Comparison of ENCODE assay signal across 20 cellular contexts in the genomic region with DNA sequence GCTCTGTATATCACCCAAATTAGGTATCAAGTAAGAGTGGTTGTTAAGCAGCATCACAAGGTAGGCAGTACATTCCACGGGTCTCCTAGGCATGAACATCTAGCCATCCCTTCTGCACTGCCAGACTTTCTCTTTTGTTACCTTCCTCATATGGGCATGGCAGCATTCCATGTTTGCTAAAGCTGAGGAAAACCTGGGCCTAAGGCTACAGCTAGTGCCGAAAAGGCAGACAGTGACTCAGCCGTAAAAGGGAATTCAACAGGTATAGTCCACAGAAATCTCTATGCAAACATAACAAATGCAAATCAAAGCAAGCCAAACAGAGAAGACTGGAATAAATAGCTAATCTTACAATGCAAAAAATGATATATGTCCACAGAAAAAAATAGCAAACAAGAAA.
"Had no signal": no experiment of that assay in that cellular context is flagged by ENCODE, and none has a peak within 500 bp of the region (broad histone marks: within the 10 kb centered on the region; RNA-seq: fewer than 3 reads in every experiment).

No MANE protein-coding gene starts in this region.

- H3K4me3 ChIP-seq: pancreas, psoas muscle had no signal

- H3K36me3 ChIP-seq: pancreas had no signal

- H3K9me3 ChIP-seq: pancreas, psoas muscle had no signal

- ATAC-seq: activated T-cell treated with anti-CD3 and anti-CD28 coated beads, Interleukin-2, amount 50 U/mL, for 4 hours; esophagus mucosa; left cardiac atrium; pancreas; psoas muscle; right cardiac atrium; stimulated activated naive CD8-positive, alpha-beta T cell treated with anti-CD3 and anti-CD28 coated beads, Interleukin-15, Interleukin-2, amounts not matched to agents 100 U/mL and 50 U/mL, for 24 hours; T-cell had no signal

- H3K36me3 Mint-ChIP-seq: activated naive CD8-positive, alpha-beta T cell treated with anti-CD3 and anti-CD28 coated beads, Interleukin-2, amount 10 ng/mL, durations not matched to agents 7 days and 5 days; memory B cell; T-cell had no signal

- DNase-seq: activated CD8-positive, alpha-beta memory T cell treated with anti-CD3 and anti-CD28 coated beads, Interleukin-2, amount 50 U/mL, for 4 hours; activated naive CD4-positive, alpha-beta T cell treated with Interleukin-2 at 50 U/mL for 16 hours; activated naive CD8-positive, alpha-beta T cell treated with anti-CD3 and anti-CD28 coated beads, Interleukin-2, amount 10 ng/mL, durations not matched to agents 7 days and 5 days; activated T-cell treated with anti-CD3 and anti-CD28 coated beads, Interleukin-2, amount 50 U/mL, for 4 hours; caudate nucleus; effector memory CD4-positive, alpha-beta T cell; glutamatergic neuron; hippocampal formation; left cardiac atrium; nephron progenitor cell; pancreas; psoas muscle; right cardiac atrium; stimulated activated CD4-positive, alpha-beta T cell treated with anti-CD3 and anti-CD28 coated beads, Interleukin-12 subunit alpha, Interleukin-12 subunit beta, amount 100 ng/mL, for 4 hours; stimulated activated CD4-positive, alpha-beta T cell treated with anti-CD3 and anti-CD28 coated beads, Interleukin-4, amount 100 ng/mL, for 4 hours; stimulated activated naive CD8-positive, alpha-beta T cell treated with anti-CD3 and anti-CD28 coated beads, Interleukin-15, Interleukin-2, amounts not matched to agents 100 U/mL and 50 U/mL, for 24 hours; T-cell had no signal

- H3K4me3 Mint-ChIP-seq: activated naive CD8-positive, alpha-beta T cell treated with anti-CD3 and anti-CD28 coated beads, Interleukin-2, amount 10 ng/mL, durations not matched to agents 7 days and 5 days; activated T-cell treated with anti-CD3 and anti-CD28 coated beads, Interleukin-2, amount 50 U/mL, for 4 hours; memory B cell; nephron progenitor cell; T-cell; T-helper 2 cell treated with Interferon-gamma antibody and Interleukin-4, amounts not matched to agents 5 μg/mL and 100 μg/mL, for 36 hours had no signal

- H3K27me3 Mint-ChIP-seq: activated naive CD8-positive, alpha-beta T cell treated with anti-CD3 and anti-CD28 coated beads, Interleukin-2, amount 10 ng/mL, durations not matched to agents 7 days and 5 days; memory B cell; T-cell had no signal

- H3K4me1 Mint-ChIP-seq: activated naive CD8-positive, alpha-beta T cell treated with anti-CD3 and anti-CD28 coated beads, Interleukin-2, amount 10 ng/mL, durations not matched to agents 7 days and 5 days; memory B cell; nephron progenitor cell; T-cell had no signal

- H3K27ac ChIP-seq: pancreas, psoas muscle had no signal

- H3K27me3 ChIP-seq: pancreas had no signal

- H3K9me3 Mint-ChIP-seq: nephron progenitor cell had no signal

- H3K4me1 ChIP-seq: pancreas, psoas muscle had no signal

- H3K27ac Mint-ChIP-seq: activated naive CD8-positive, alpha-beta T cell treated with anti-CD3 and anti-CD28 coated beads, Interleukin-2, amount 10 ng/mL, durations not matched to agents 7 days and 5 days; memory B cell; nephron progenitor cell; T-cell; T-helper 2 cell treated with Interferon-gamma antibody and Interleukin-4, amounts not matched to agents 5 μg/mL and 100 μg/mL, for 36 hours had no signal
